Comparison of ENCODE assay signal across 9 cellular contexts in the genomic region with DNA sequence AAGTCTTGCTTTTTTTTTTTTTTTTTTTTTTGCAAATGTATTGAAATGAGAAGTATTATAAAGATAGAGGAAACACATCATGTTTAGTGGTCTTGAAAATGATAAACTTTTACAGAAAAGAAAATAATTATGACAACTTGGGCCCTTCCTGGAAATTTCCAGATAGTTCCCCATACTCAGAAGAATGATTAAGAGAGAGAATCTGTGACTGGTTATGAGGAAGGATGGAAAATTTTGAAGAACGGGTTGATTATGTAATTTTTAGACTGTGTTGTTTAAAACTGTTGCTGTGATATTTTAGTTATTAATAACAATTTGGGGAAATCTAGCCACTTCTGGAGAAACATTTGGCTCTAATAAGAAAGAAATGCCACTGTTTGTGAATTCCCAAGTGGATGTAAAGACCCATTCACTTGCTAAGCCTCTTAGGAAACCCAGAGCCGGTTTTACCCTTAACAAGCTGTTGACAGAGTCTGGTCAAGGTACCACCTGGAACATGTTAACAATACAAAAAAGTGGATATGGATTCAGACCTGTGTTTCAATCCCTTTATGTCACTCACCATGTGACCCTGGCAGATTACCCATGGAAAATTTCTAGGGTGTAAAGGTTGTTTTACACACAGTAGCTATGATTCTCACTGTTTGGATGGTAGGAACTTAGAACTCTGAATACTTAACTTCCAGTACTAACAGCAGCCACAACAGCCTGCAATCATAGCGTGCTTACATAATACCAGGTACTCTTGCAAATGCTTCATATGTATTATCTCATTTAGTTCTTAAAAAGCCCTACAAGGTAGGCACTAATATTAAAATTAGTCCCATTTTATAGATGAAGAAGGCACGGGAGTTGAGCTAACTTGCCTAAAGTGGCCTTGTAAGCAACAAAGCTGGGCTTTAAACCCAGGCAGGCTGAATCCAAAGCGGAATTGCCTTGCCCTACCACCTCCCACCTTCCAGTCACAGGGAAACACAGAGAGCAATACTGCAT. TPM values are rescaled to one million over a fixed set of nuclear protein-coding genes. Genes with fewer than 3 reads are reported as not detected.
DNase-seq lines count a peak whose midpoint lies in the region; ATAC-seq and TF ChIP-seq lines count a peak whose summit lies in the region.
"Had no signal": no experiment of that assay in that cellular context is flagged by ENCODE, and none has a peak within 500 bp of the region (broad histone marks: within the 10 kb centered on the region; RNA-seq: fewer than 3 reads in every experiment).

No MANE protein-coding gene starts in this region.

- no peak overlapping the region for H2AFZ ChIP-seq in neural progenitor cell (replicated peaks)

- H3K27me3 Mint-ChIP-seq in HFFc6 (ENCODE audit: insufficient read depth) (no peaks in the 10 kb centered on the region), neural progenitor cell (ENCODE audit: insufficient read depth, low read depth) (peaks cover 3% of the 10 kb centered on the region)

- H3K36me3 ChIP-seq in colonic mucosa (no peaks in the 10 kb centered on the region), neural progenitor cell (no peaks in the 10 kb centered on the region)

- ATAC-seq in GM19455 (IDR thresholded peaks at IDR 0.05; ENCODE audit: unreplicated experiment): no peak

- DNase-seq in CD1c-positive myeloid dendritic cell (ENCODE audit: extremely low spot score) (peak; percentile 68), HFFc6 (no peak), colonic mucosa (peak; percentile 65), neural progenitor cell (ENCODE audit: low spot score) (peak; percentile 64), DMS53 treated with DMSO at 0.1 percent for 48 hours (lab: John Stamatoyannopoulos, UW; ENCODE audit: unreplicated experiment) (no peak), GDM1 (lab: John Stamatoyannopoulos, UW) (no peak)
- DNase-seq in activated naive CD4-positive, alpha-beta T cell treated with anti-CD3 and anti-CD28 coated beads, Interleukin-2, amount 50 U/mL, for 16 hours: no peak
- DNase-seq: activated effector memory CD4-positive, alpha-beta T cell treated with Interleukin-2 at 50 U/mL for 16 hours had no signal

- peaks cover 42% of the 10 kb centered on the region for H3K36me3 Mint-ChIP-seq in HFFc6 (ENCODE audit: low read depth)
- H3K36me3 Mint-ChIP-seq in neural progenitor cell: peaks cover 21% of the 10 kb centered on the region

- H3K79me2 ChIP-seq in neural progenitor cell (ENCODE audit: low read depth): peaks cover 4% of the 10 kb centered on the region

- H3K4me3 Mint-ChIP-seq in HFFc6 (no peak overlapping the region), neural progenitor cell (no peak overlapping the region)

- H3K9me3 ChIP-seq in colonic mucosa (no peaks in the 10 kb centered on the region), neural progenitor cell (ENCODE audit: low read depth) (no peaks in the 10 kb centered on the region)

- H3K4me1 ChIP-seq in colonic mucosa: peaks cover 9% of the 10 kb centered on the region
- H3K4me1 ChIP-seq in neural progenitor cell: peaks cover 29% of the 10 kb centered on the region

- H3K4me3 ChIP-seq in colonic mucosa (no peak overlapping the region), neural progenitor cell (no peak overlapping the region)

- H3K27ac ChIP-seq in colonic mucosa (peak overlapping the region; percentile 95), neural progenitor cell (no peak overlapping the region)

- H3K9me3 Mint-ChIP-seq in HFFc6: peaks cover 13% of the 10 kb centered on the region
- H3K9me3 Mint-ChIP-seq in neural progenitor cell: peaks cover 15% of the 10 kb centered on the region

- intact Hi-C loops in colonic mucosa (cut with DNase I): no loop called here

- H3K9ac ChIP-seq in colonic mucosa (ENCODE audit: low read depth in 2 of 2, low read length in 2 of 2) (peak overlapping the region; percentile 45 to 60), neural progenitor cell (no peak overlapping the region)

- no peaks in the 10 kb centered on the region for H4K20me1 ChIP-seq in neural progenitor cell (ENCODE audit: low read depth)

- TF ChIP-seq CTCF in HFFc6 (IDR thresholded peaks at IDR 0.05) (no peak), colonic mucosa (IDR thresholded peaks at IDR 0.05) (no peak), neural progenitor cell (IDR thresholded peaks at IDR 0.05) (no peak)

- H3K4me1 Mint-ChIP-seq in HFFc6 (ENCODE audit: low read depth) (peaks cover 59% of the 10 kb centered on the region), neural progenitor cell (peaks cover 8% of the 10 kb centered on the region)

- H3F3A ChIP-seq in neural progenitor cell (ENCODE audit: low read depth): peaks cover 22% of the 10 kb centered on the region

- H3K27me3 ChIP-seq in colonic mucosa (no peaks in the 10 kb centered on the region), neural progenitor cell (peaks cover 10% of the 10 kb centered on the region)

- peak overlapping the region; percentile 20 for H3K4me2 ChIP-seq in neural progenitor cell

- peak overlapping the region; percentile 75 for H3K27ac Mint-ChIP-seq in HFFc6
- no peak overlapping the region for H3K27ac Mint-ChIP-seq in neural progenitor cell

RNA-seq across cellular contexts. Expression of a gene that starts 32.0 kb away (rescaled TPM):
- 100 to 1,000 TPM; 146 to 172 (median 158) TPM for total RNA-seq in HFFc6 (2021; fragmentation: NEBNext Ultra II Directional; extraction: Animal tissue kit (Norgen Biotek cat#: 25700))
- total RNA-seq in colonic mucosa (100 to 1,000 TPM in 1 of 2 donors, 10 to 100 TPM in 1; 95.5 to 112 TPM), neural progenitor cell (ENCODE audit: low replicate concordance) (16.9 and 24.5 TPM in 2 replicates)

Comparison
In these comparisons a context has a peak if more than half of its experiments do, and no peak if none do; other contexts are left out.
1. DNase-seq: peak in CD1c-positive myeloid dendritic cell (single experiment), colonic mucosa (single experiment) and neural progenitor cell (single experiment); none in HFFc6 (single experiment), DMS53 treated with DMSO at 0.1 percent for 48 hours (single experiment), GDM1 (single experiment) and activated naive CD4-positive, alpha-beta T cell treated with anti-CD3 and anti-CD28 coated beads, Interleukin-2, amount 50 U/mL, for 16 hours (single experiment).